8 cellular contexts compared by ENCODE assay signal in the genomic region with DNA sequence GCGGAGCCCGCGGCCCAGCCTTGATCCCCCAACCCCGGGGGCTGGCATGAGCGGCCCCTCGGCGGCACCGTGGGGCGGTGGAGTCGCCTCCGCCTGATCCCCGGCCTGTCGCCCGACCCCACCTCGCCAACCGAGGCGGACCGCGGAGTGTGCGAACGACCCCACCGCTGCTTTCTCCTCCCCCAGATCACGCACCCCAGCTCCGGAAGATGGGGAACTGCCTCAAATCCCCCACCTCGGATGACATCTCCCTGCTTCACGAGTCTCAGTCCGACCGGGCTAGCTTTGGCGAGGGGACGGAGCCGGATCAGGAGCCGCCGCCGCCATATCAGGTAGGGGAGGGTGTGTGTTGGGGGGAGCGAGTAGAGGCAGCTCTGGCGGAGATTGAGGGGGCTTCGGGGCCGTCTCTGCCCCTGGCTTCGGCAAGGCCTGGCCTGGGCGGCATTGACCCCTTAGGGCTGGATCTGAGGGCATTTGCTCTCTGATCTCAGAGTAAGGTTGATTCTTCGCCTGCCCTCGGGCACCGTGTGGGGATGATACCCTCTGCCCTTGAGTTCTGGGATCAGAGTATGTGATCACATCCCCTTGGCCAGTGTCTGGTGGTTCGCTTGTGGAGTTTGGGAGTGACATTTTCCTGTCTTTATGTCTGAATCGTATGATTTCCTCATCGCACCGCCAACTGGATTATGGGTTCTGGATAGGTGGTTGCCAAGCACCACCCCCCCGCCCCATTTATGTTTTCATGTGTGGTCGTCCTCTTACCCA. TPM values are rescaled to one million over a fixed set of nuclear protein-coding genes. Genes with fewer than 3 reads are reported as not detected.
DNase-seq lines count a peak whose midpoint lies in the region; ATAC-seq, FAIRE-seq and TF ChIP-seq lines count a peak whose summit lies in the region.

No MANE protein-coding gene starts in this region.

- H3K4me1 Mint-ChIP-seq in progenitor cell of endocrine pancreas (ENCODE audit: low read depth), result peaks cover 18% of the 10 kb centered on the region

- H3K9ac ChIP-seq in adipocyte (ENCODE audit: low read length), result peak overlapping the region; percentile 98

- H3K27me3 ChIP-seq in adipocyte (replicated peaks; ENCODE audit: control insufficient read depth, insufficient read depth, low read length), result no peaks in the 10 kb centered on the region

- in situ Hi-C loops in ACHN (cut with HindIII; ENCODE audit: low pct_ligation_motif_present, low pct_unique_long_range_greater_than_20kb, low sequenced_read_pairs), result no loop called here

- no peak overlapping the region for H3K4me3 Mint-ChIP-seq in progenitor cell of endocrine pancreas (ENCODE audit: low read depth)

- peak; percentile 17 for ATAC-seq in HG03439 (IDR thresholded peaks at IDR 0.05; ENCODE audit: unreplicated experiment)
- peak; percentile 52 to 54 for ATAC-seq in left cardiac atrium

- no peak for TF ChIP-seq CTCF in progenitor cell of endocrine pancreas (IDR thresholded peaks at IDR 0.05; ENCODE audit: unreplicated experiment)

- peaks cover 32% of the 10 kb centered on the region for H3K4me1 ChIP-seq in adipocyte (ENCODE audit: control insufficient read depth, insufficient read depth, low read length)

- DNase-seq in ACHN (peak; percentile 23), GM19239 (ENCODE audit: insufficient read length, low spot score) (no peak), RPMI8226 (peak; percentile 52), adipocyte (ENCODE audit: low read depth) (peak; percentile 78), left cardiac atrium (peak; percentile 52), progenitor cell of endocrine pancreas (ENCODE audit: low spot score, unreplicated experiment) (peak; percentile 23), OCI-M2 (lab: John Stamatoyannopoulos, UW; ENCODE audit: unreplicated experiment) (no peak)

- H3K27me3 Mint-ChIP-seq in progenitor cell of endocrine pancreas, result peaks cover 3% of the 10 kb centered on the region

- no peaks in the 10 kb centered on the region for H3K9me3 Mint-ChIP-seq in progenitor cell of endocrine pancreas (ENCODE audit: low read depth)

- H3K9me3 ChIP-seq in adipocyte (ENCODE audit: control insufficient read depth, low read length), result no peaks in the 10 kb centered on the region

- no peaks in the 10 kb centered on the region for H3K36me3 ChIP-seq in adipocyte (ENCODE audit: control insufficient read depth, insufficient read depth, low read length, severe bottlenecking)

- intact Hi-C loops in left cardiac atrium (cut with DNase I), result no loop called here

- peak overlapping the region; percentile 97 for H3K4me3 ChIP-seq in adipocyte (ENCODE audit: low read length)

- peak; percentile 68 for FAIRE-seq in GM19239 (lab: Jason Lieb, UNC)

- no peaks in the 10 kb centered on the region for H3K36me3 Mint-ChIP-seq in progenitor cell of endocrine pancreas (ENCODE audit: insufficient read depth)

- no peak overlapping the region for H3K27ac Mint-ChIP-seq in progenitor cell of endocrine pancreas

RNA-seq across cellular contexts. Expression of a gene that starts 0.7 kb away (rescaled TPM):
- total RNA-seq in left cardiac atrium, result 100 to 1,000 TPM; 102 to 103 TPM
- total RNA-seq in progenitor cell of endocrine pancreas, result 67.5 and 74.5 TPM in 2 replicates

Comparison
In these comparisons a context has a peak if more than half of its experiments do, and no peak if none do; other contexts are left out.
1. DNase-seq: peak in ACHN (single experiment), RPMI8226 (single experiment), adipocyte (single experiment), left cardiac atrium (single experiment) and progenitor cell of endocrine pancreas (single experiment); none in GM19239 (single experiment) and OCI-M2 (single experiment).